In genomic region chr15:69530234-69530633, GRCh38 we compare ENCODE assay signal across 30 cellular contexts.
"Had no signal": no experiment of that assay in that cellular context is flagged by ENCODE, and none has a peak within 500 bp of the region (broad histone marks: within the 10 kb centered on the region; RNA-seq: fewer than 3 reads in every experiment).

No MANE protein-coding gene starts in this region.

- DNase-seq: activated CD4-positive, alpha-beta memory T cell treated with anti-CD3 and anti-CD28 coated beads, Interleukin-2, amount 10 ng/mL, durations not matched to agents 7 days and 5 days; activated CD4-positive, alpha-beta T cell treated with anti-CD3 and anti-CD28 coated beads, Interleukin-2, amount 10 ng/mL, durations not matched to agents 24 days and 14 days; activated effector memory CD4-positive, alpha-beta T cell treated with anti-CD3 and anti-CD28 coated beads, Interleukin-2, amount 50 U/mL, for 16 hours; activated T-cell treated with anti-CD3 and anti-CD28 coated beads, Interleukin-2, amount 50 U/mL, for 72 hours; adrenal gland; colonic mucosa; dorsolateral prefrontal cortex; effector memory CD8-positive, alpha-beta T cell; esophagus squamous epithelium; gastrocnemius medialis; hippocampal formation; left cardiac atrium; mesenchymal stem cell; naive B cell; ovary; psoas muscle; right cardiac atrium; stimulated activated CD4-positive, alpha-beta T cell treated with anti-CD3 and anti-CD28 coated beads, Interleukin-12 subunit alpha, Interleukin-12 subunit beta, amount 100 ng/mL, for 4 hours; stimulated activated CD4-positive, alpha-beta T cell treated with anti-CD3 and anti-CD28 coated beads, Interleukin-4, amount 100 ng/mL, for 4 hours; stimulated activated naive CD8-positive, alpha-beta T cell treated with anti-CD3 and anti-CD28 coated beads, Interleukin-15, amount 100 ng/mL, for 72 hours; T-cell; uterus had no signal

- H3K9me3 ChIP-seq: adrenal gland, ascending aorta, breast epithelium, colonic mucosa, esophagus squamous epithelium, gastrocnemius medialis, neutrophil, ovary, psoas muscle, tibial nerve, uterus had no signal

- H3K4me3 Mint-ChIP-seq: activated CD4-positive, alpha-beta memory T cell treated with anti-CD3 and anti-CD28 coated beads, Interleukin-2, amount 10 ng/mL, durations not matched to agents 7 days and 5 days; activated CD4-positive, alpha-beta T cell treated with anti-CD3 and anti-CD28 coated beads, Interleukin-2, amount 10 ng/mL, durations not matched to agents 24 days and 14 days; activated naive CD8-positive, alpha-beta T cell; activated T-cell treated with anti-CD3 and anti-CD28 coated beads, Interleukin-2, amount 50 U/mL, for 72 hours; effector memory CD8-positive, alpha-beta T cell; stimulated activated naive CD8-positive, alpha-beta T cell treated with anti-CD3 and anti-CD28 coated beads, Interleukin-15, amount 100 ng/mL, for 72 hours; T-cell; T-helper 2 cell treated with Interferon-gamma antibody and Interleukin-4, amounts not matched to agents 5 μg/mL and 100 μg/mL, for 36 hours had no signal

- H3K27ac Mint-ChIP-seq: activated CD4-positive, alpha-beta memory T cell treated with anti-CD3 and anti-CD28 coated beads, Interleukin-2, amount 10 ng/mL, durations not matched to agents 7 days and 5 days; activated CD4-positive, alpha-beta T cell treated with anti-CD3 and anti-CD28 coated beads, Interleukin-2, amount 10 ng/mL, durations not matched to agents 24 days and 14 days; activated naive CD8-positive, alpha-beta T cell; activated T-cell treated with anti-CD3 and anti-CD28 coated beads, Interleukin-2, amount 50 U/mL, for 72 hours; effector memory CD8-positive, alpha-beta T cell; T-cell; T-helper 2 cell treated with Interferon-gamma antibody and Interleukin-4, amounts not matched to agents 5 μg/mL and 100 μg/mL, for 36 hours had no signal

- H3K36me3 ChIP-seq: adrenal gland, ascending aorta, breast epithelium, colonic mucosa, esophagus squamous epithelium, gastrocnemius medialis, neutrophil, ovary, tibial nerve, uterus had no signal

- H3K9me3 Mint-ChIP-seq: activated CD4-positive, alpha-beta memory T cell treated with anti-CD3 and anti-CD28 coated beads, Interleukin-2, amount 10 ng/mL, durations not matched to agents 7 days and 5 days; activated CD4-positive, alpha-beta T cell treated with anti-CD3 and anti-CD28 coated beads, Interleukin-2, amount 10 ng/mL, durations not matched to agents 24 days and 14 days; activated T-cell treated with anti-CD3 and anti-CD28 coated beads, Interleukin-2, amount 50 U/mL, for 72 hours; effector memory CD8-positive, alpha-beta T cell; naive B cell; stimulated activated naive CD8-positive, alpha-beta T cell treated with anti-CD3 and anti-CD28 coated beads, Interleukin-15, amount 100 ng/mL, for 72 hours; T-cell; T-helper 2 cell treated with Interferon-gamma antibody and Interleukin-4, amounts not matched to agents 5 μg/mL and 100 μg/mL, for 36 hours had no signal

- H3K4me1 ChIP-seq: adrenal gland, breast epithelium, colonic mucosa, gastrocnemius medialis, psoas muscle, uterus had no signal

- H3K36me3 Mint-ChIP-seq: activated naive CD8-positive, alpha-beta T cell; naive B cell; T-cell had no signal

- H3K27me3 ChIP-seq: adrenal gland, ascending aorta, breast epithelium, colonic mucosa, neutrophil, ovary, tibial nerve, uterus had no signal

- ATAC-seq: activated CD4-positive, CD25-positive, alpha-beta regulatory T cell treated with anti-CD3 and anti-CD28 coated beads, Interleukin-2, amount 50 U/mL, for 24 hours; activated T-cell treated with anti-CD3 and anti-CD28 coated beads, Interleukin-2, amount 50 U/mL, for 72 hours; effector memory CD8-positive, alpha-beta T cell; gastrocnemius medialis; left cardiac atrium; psoas muscle; right cardiac atrium; stimulated activated naive CD8-positive, alpha-beta T cell treated with anti-CD3 and anti-CD28 coated beads, Interleukin-15, amount 100 ng/mL, for 72 hours; T-cell had no signal

- H3K27ac ChIP-seq: adrenal gland, ascending aorta, breast epithelium, colonic mucosa, esophagus squamous epithelium, gastrocnemius medialis, neutrophil, ovary, psoas muscle, uterus, VCaP had no signal

- H3K4me3 ChIP-seq: adrenal gland, ascending aorta, breast epithelium, colonic mucosa, dorsolateral prefrontal cortex, esophagus squamous epithelium, gastrocnemius medialis, ovary, psoas muscle, tibial nerve, uterus had no signal

- H3K4me1 Mint-ChIP-seq: activated CD4-positive, alpha-beta memory T cell treated with anti-CD3 and anti-CD28 coated beads, Interleukin-2, amount 10 ng/mL, durations not matched to agents 7 days and 5 days; activated CD4-positive, alpha-beta T cell treated with anti-CD3 and anti-CD28 coated beads, Interleukin-2, amount 10 ng/mL, durations not matched to agents 24 days and 14 days; naive B cell; stimulated activated naive CD8-positive, alpha-beta T cell treated with anti-CD3 and anti-CD28 coated beads, Interleukin-15, amount 100 ng/mL, for 72 hours; T-cell had no signal
